In genomic region chr5:88727705-88728313, GRCh38 we compare ENCODE assay signal across 9 cellular contexts.
DNase-seq lines count a peak whose midpoint lies in the region; ATAC-seq, FAIRE-seq and TF ChIP-seq lines count a peak whose summit lies in the region.
"Had no signal": no experiment of that assay in that cellular context is flagged by ENCODE, and none has a peak within 500 bp of the region (broad histone marks: within the 10 kb centered on the region; RNA-seq: fewer than 3 reads in every experiment).

No MANE protein-coding gene starts in this region.

- POLR2A ChIA-PET in endothelial cell of umbilical vein (lab: Charles Lee): no interaction called here

- intact Hi-C loops in endothelial cell of umbilical vein (cut with micrococcal nuclease) (loop anchor here (1.0 to 10.0 kb wide), 7 partner anchors 367 to 1659 kb away; no protein-coding TSS in a partner anchor), spleen (cut with DNase I; ENCODE audit: low total_unique reads) (loop anchor here (10.0 kb wide), 2 partner anchors 1437 to 1537 kb away; no protein-coding TSS in a partner anchor)
- intact Hi-C loops in activated T-helper 1 cell treated with anti-CD3 and anti-CD28 coated beads, Interleukin-12 subunit alpha, Interleukin-12 subunit beta, Interleukin-2, Interleukin-4 antibody, amounts not matched to agents 30 ng/mL and 10 ng/mL and 1 ng/mL, durations not matched to agents 14 hours and 24 hours and 36 hours (cut with micrococcal nuclease): loop anchor here (2.0 to 10.0 kb wide), 4 partner anchors 155 to 1799 kb away; partner anchors contain the start of genes LYSMD3 and MEF2C

- H3K9me3 ChIP-seq in endothelial cell of umbilical vein (replicated peaks; ENCODE audit: control insufficient read depth, insufficient read depth, low read length): no peaks in the 10 kb centered on the region
- no peaks in the 10 kb centered on the region for H3K9me3 ChIP-seq in spleen

- BruUV-seq in endothelial cell of umbilical vein (replicated peaks; lab: Mats Ljungman, UMichigan): no TSS peak

- 39 to 49% (median 41%) methylated on average over 3 of the region's 3 CpGs for WGBS in spleen, 5 donors

- no peak overlapping the region for H3K4me2 ChIP-seq in endothelial cell of umbilical vein (ENCODE audit: insufficient read depth, low read length)

- H3K27ac Mint-ChIP-seq in activated T-helper 1 cell treated with anti-CD3 and anti-CD28 coated beads, Interleukin-12 subunit alpha, Interleukin-12 subunit beta, Interleukin-2, Interleukin-4 antibody, amounts not matched to agents 30 ng/mL and 10 ng/mL and 1 ng/mL, durations not matched to agents 14 hours and 24 hours and 36 hours: no peak overlapping the region

- H3K36me3 Mint-ChIP-seq in activated T-helper 1 cell treated with anti-CD3 and anti-CD28 coated beads, Interleukin-12 subunit alpha, Interleukin-12 subunit beta, Interleukin-2, Interleukin-4 antibody, amounts not matched to agents 30 ng/mL and 10 ng/mL and 1 ng/mL, durations not matched to agents 14 hours and 24 hours and 36 hours (ENCODE audit: low read depth): no peaks in the 10 kb centered on the region

- H2AFZ ChIP-seq in endothelial cell of umbilical vein (ENCODE audit: low read depth, low read length): no peak overlapping the region

- no peaks in the 10 kb centered on the region for H4K20me1 ChIP-seq in endothelial cell of umbilical vein (replicated peaks; ENCODE audit: control insufficient read depth, extremely low read depth, insufficient read depth, low read length)

- H3K4me3 ChIP-seq in endothelial cell of umbilical vein (replicated peaks in 1 of 3; ENCODE audit: insufficient read depth in 1 of 3, low read depth in 1 of 3, low read length in 3 of 3) (no peak overlapping the region), spleen (no peak overlapping the region)
- H3K4me3 ChIP-seq: lung had no signal

- H3K36me3 ChIP-seq in endothelial cell of umbilical vein (ENCODE audit: control insufficient read depth in 2 of 2, extremely low read depth in 1 of 2, insufficient read depth in 2 of 2, low read length in 2 of 2) (peaks cover 3 to 4% of the 10 kb centered on the region in 2 experiments), spleen (peaks cover 0 to 87% (median 46%) of the 10 kb centered on the region in 6 donors)

- dilution Hi-C loops in endothelial cell of umbilical vein (cut with MboI; ENCODE audit: extremely low pct_ligation_motif_present, low sequenced_read_pairs): no loop called here

- TF ChIP-seq CTCF in endothelial cell of umbilical vein (IDR thresholded peaks at IDR 0.05; ENCODE audit: extremely low read depth in 1 of 2, insufficient read depth in 1 of 2, low read depth in 1 of 2, low read length in 2 of 2): peak in 1 of 2 donors; percentile 24
- peak in 10 of 11 experiments; percentile 29 to 62 (median 50) for TF ChIP-seq CTCF in spleen (IDR thresholded peaks at IDR 0.05 in 8 of 11, conservative IDR thresholded peaks at IDR 0.05 in 3 of 11)

- H3K4me1 Mint-ChIP-seq in activated T-helper 1 cell treated with anti-CD3 and anti-CD28 coated beads, Interleukin-12 subunit alpha, Interleukin-12 subunit beta, Interleukin-2, Interleukin-4 antibody, amounts not matched to agents 30 ng/mL and 10 ng/mL and 1 ng/mL, durations not matched to agents 14 hours and 24 hours and 36 hours (ENCODE audit: low read depth): no peaks in the 10 kb centered on the region

- no peaks in the 10 kb centered on the region for H3K9me1 ChIP-seq in endothelial cell of umbilical vein (replicated peaks; ENCODE audit: control insufficient read depth, extremely low read depth, insufficient read depth, low read length)

- H3K9me3 Mint-ChIP-seq in activated T-helper 1 cell treated with anti-CD3 and anti-CD28 coated beads, Interleukin-12 subunit alpha, Interleukin-12 subunit beta, Interleukin-2, Interleukin-4 antibody, amounts not matched to agents 30 ng/mL and 10 ng/mL and 1 ng/mL, durations not matched to agents 14 hours and 24 hours and 36 hours: no peaks in the 10 kb centered on the region

- H3K79me2 ChIP-seq in endothelial cell of umbilical vein (ENCODE audit: control insufficient read depth, insufficient read depth, low read length): no peaks in the 10 kb centered on the region

- ATAC-seq in HG02678 (IDR thresholded peaks at IDR 0.05; ENCODE audit: unreplicated experiment): no peak

- H3K27ac ChIP-seq in endothelial cell of umbilical vein (ENCODE audit: insufficient read depth, low read depth, low read length) (no peak overlapping the region), spleen (no peak overlapping the region)

- peaks cover 7% of the 10 kb centered on the region for H3K27me3 Mint-ChIP-seq in activated T-helper 1 cell treated with anti-CD3 and anti-CD28 coated beads, Interleukin-12 subunit alpha, Interleukin-12 subunit beta, Interleukin-2, Interleukin-4 antibody, amounts not matched to agents 30 ng/mL and 10 ng/mL and 1 ng/mL, durations not matched to agents 14 hours and 24 hours and 36 hours (ENCODE audit: insufficient read depth)

- FAIRE-seq in endothelial cell of umbilical vein (lab: Jason Lieb, UNC): no peak

- CTCF ChIA-PET in endothelial cell of umbilical vein (lab: Charles Lee): interaction anchor here (0.6 to 9.6 kb wide), 58 partner anchors 12 to 1704 kb away, joined by 3 to 398 read pairs (median 4); partner anchors contain the start of gene MEF2C

- no peak overlapping the region for H3K4me3 Mint-ChIP-seq in activated T-helper 1 cell treated with anti-CD3 and anti-CD28 coated beads, Interleukin-12 subunit alpha, Interleukin-12 subunit beta, Interleukin-2, Interleukin-4 antibody, amounts not matched to agents 30 ng/mL and 10 ng/mL and 1 ng/mL, durations not matched to agents 14 hours and 24 hours and 36 hours

- H3K27me3 ChIP-seq in endothelial cell of umbilical vein (ENCODE audit: control insufficient read depth in 2 of 2, insufficient read depth in 2 of 2, low read length in 2 of 2): no peaks in the 10 kb centered on the region
- no peaks in the 10 kb centered on the region for H3K27me3 ChIP-seq in spleen (replicated peaks in 1 of 7)

- no peak for TF ChIP-seq POLR2A in endothelial cell of umbilical vein (IDR thresholded peaks at IDR 0.05; ENCODE audit: low read depth, low read length)
- TF ChIP-seq POLR2A in spleen (IDR thresholded peaks at IDR 0.05): no peak

- H3K9ac ChIP-seq in endothelial cell of umbilical vein (replicated peaks; ENCODE audit: extremely low read depth, insufficient read depth, low read length): no peak overlapping the region

- H3K4me1 ChIP-seq in endothelial cell of umbilical vein (ENCODE audit: control insufficient read depth, extremely low read depth, insufficient read depth, low read length) (no peaks in the 10 kb centered on the region), spleen (peaks cover under 1 to 40% (median 26%) of the 10 kb centered on the region in 6 donors)

- DNase-seq in NCI-H446 (lab: John Stamatoyannopoulos, UW) (peak; percentile 7 to 46), NCI-H446 treated with DMSO at 0.1 percent for 48 hours (lab: John Stamatoyannopoulos, UW) (no peak), NCI-H748 (lab: John Stamatoyannopoulos, UW; ENCODE audit: unreplicated experiment) (peak; percentile 32), endothelial cell of umbilical vein (ENCODE audit: low read depth, low spot score) (peak; percentile 37), spleen (no peak)
- no peak for DNase-seq in activated T-helper 1 cell treated with anti-CD3 and anti-CD28 coated beads, Interleukin-12 subunit alpha, Interleukin-12 subunit beta, Interleukin-2, Interleukin-4 antibody, amounts not matched to agents 30 ng/mL and 10 ng/mL and 1 ng/mL, durations not matched to agents 14 hours and 24 hours and 36 hours (ENCODE audit: low spot score)
- no peak for DNase-seq in stimulated activated CD4-positive, alpha-beta T cell treated with anti-CD3 and anti-CD28 coated beads, Interleukin-4, amount 100 ng/mL, for 4 hours

TF ChIP-seq in endothelial cell of umbilical vein, 7 proteins besides CTCF, POLR2A, EP300 and RAD21:
- no peak for TF ChIP-seq MYC (IDR thresholded peaks at IDR 0.05; ENCODE audit: low read depth, low read length)
- no peak for TF ChIP-seq POLR2AphosphoS5 (IDR thresholded peaks at IDR 0.05; ENCODE audit: insufficient read depth, low read depth, low read length)
- no peak for TF ChIP-seq FOS (IDR thresholded peaks at IDR 0.05; ENCODE audit: borderline replicate concordance, insufficient read depth, low read length)
- TF ChIP-seq, protein P1, sequence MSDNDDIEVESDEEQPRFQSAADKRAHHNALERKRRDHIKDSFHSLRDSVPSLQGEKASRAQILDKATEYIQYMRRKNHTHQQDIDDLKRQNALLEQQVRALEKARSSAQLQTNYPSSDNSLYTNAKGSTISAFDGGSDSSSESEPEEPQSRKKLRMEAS (IDR thresholded peaks at IDR 0.05; ENCODE audit: insufficient read depth, insufficient read length): no peak
- TF ChIP-seq EZH2 (IDR thresholded peaks at IDR 0.05; ENCODE audit: borderline replicate concordance, low read depth, low read length, severe bottlenecking): no peak
- TF ChIP-seq GATA2 (IDR thresholded peaks at IDR 0.05; ENCODE audit: insufficient read depth, insufficient read length, low read depth, low read length): no peak
- TF ChIP-seq JUN (IDR thresholded peaks at IDR 0.05; ENCODE audit: borderline replicate concordance, insufficient read depth, insufficient read length, low read depth): no peak

Comparison
In these comparisons a context has a peak if more than half of its experiments do, and no peak if none do; other contexts are left out.
1. DNase-seq: peak in NCI-H446 (2 of 2), NCI-H748 (single experiment) and endothelial cell of umbilical vein (single experiment); none in NCI-H446 treated with DMSO at 0.1 percent for 48 hours (single experiment), spleen (single experiment), activated T-helper 1 cell treated with anti-CD3 and anti-CD28 coated beads, Interleukin-12 subunit alpha, Interleukin-12 subunit beta, Interleukin-2, Interleukin-4 antibody, amounts not matched to agents 30 ng/mL and 10 ng/mL and 1 ng/mL, durations not matched to agents 14 hours and 24 hours and 36 hours (single experiment) and stimulated activated CD4-positive, alpha-beta T cell treated with anti-CD3 and anti-CD28 coated beads, Interleukin-4, amount 100 ng/mL, for 4 hours (0 of 2).